8 cellular contexts compared by ENCODE assay signal in the genomic region with DNA sequence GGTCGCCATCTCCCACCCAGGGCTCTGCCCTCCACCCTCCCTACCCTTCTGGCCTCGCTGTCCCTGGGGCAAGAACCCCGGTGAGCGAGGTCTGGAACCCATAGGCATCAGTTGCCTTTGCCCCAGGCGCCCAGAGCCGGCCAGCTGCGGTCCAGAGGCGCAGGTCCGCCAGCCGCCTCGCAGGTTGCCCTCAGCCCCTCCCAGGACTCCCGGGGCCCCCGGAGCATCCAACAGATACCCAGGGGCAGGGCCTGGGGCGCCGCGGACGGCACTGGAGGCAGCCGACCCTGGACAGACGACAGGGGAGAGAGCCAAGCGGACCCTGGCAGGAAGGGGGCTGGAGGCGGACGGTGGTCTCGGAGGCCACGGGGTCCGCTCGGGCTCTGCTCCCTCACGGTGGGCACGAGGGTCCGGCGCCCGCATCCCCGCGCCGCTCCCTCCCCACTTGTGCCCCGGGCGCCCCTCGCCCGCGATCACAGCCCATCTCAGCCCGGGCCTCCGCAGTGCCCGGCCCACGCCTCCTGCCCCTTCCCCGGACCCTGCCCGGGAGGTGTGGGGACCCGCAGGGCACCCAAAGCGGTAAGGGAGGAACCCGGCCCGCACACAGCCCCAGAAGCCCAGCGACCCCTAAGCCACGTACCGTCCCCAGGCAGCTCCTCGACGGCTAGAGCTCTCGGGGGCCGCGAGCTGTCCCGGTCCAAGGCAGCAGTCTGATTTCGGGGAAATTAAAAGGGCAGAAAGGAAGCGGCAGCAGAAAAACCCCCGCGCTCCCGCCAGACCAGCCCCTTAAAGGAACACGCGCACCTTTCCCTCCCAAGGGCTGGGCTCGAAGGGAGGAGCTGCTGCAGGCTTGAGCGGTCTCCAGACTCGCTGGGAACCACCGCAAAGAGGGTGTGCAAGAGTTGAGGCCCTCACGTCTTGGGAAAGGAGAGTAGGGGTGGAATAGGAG. TPM values are rescaled to one million over a fixed set of nuclear protein-coding genes. Genes with fewer than 3 reads are reported as not detected.
A peak's percentile ranks its signal among the peaks of the same experiment; 100 is the strongest.
DNase-seq lines count a peak whose midpoint lies in the region; ATAC-seq and TF ChIP-seq lines count a peak whose summit lies in the region.

A gene with protein sequence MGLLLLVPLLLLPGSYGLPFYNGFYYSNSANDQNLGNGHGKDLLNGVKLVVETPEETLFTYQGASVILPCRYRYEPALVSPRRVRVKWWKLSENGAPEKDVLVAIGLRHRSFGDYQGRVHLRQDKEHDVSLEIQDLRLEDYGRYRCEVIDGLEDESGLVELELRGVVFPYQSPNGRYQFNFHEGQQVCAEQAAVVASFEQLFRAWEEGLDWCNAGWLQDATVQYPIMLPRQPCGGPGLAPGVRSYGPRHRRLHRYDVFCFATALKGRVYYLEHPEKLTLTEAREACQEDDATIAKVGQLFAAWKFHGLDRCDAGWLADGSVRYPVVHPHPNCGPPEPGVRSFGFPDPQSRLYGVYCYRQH (minus strand): TSS at position 726 of the 949 bp plus-strand sequence. CDS start 8,246 bp downstream, outside the sequence.

- H3K27ac ChIP-seq in CD4-positive, alpha-beta T cell (ENCODE audit: low read depth, low read length), result peak within 1 kb of the TSS; percentile 74

- H3K27ac Mint-ChIP-seq in CD4-positive, alpha-beta T cell, result peak within 1 kb of the TSS; percentile 85
- peak within 1 kb of the TSS; percentile 79 for H3K27ac Mint-ChIP-seq in activated naive CD8-positive, alpha-beta T cell treated with anti-CD3 and anti-CD28 coated beads, Interleukin-2, amount 50 U/mL, for 24 hours

- H3K36me3 Mint-ChIP-seq in CD4-positive, alpha-beta T cell (ENCODE audit: low read depth), result peaks cover 17% of the 10 kb centered on the region
- peaks cover 4% of the 10 kb centered on the region for H3K36me3 Mint-ChIP-seq in activated naive CD8-positive, alpha-beta T cell treated with anti-CD3 and anti-CD28 coated beads, Interleukin-2, amount 50 U/mL, for 24 hours (ENCODE audit: low read depth)

- no peaks in the 10 kb centered on the region for H3K27me3 ChIP-seq in CD4-positive, alpha-beta T cell (ENCODE audit: control insufficient read depth, insufficient read depth, low read length)
- no peaks in the 10 kb centered on the region for H3K27me3 ChIP-seq in HAP-1 (ENCODE audit: low read depth)

- peaks cover 7% of the 10 kb centered on the region; the same call in 1 of the 2 replicates for H3K36me3 ChIP-seq in HAP-1 (replicated peaks)

- H3K4me3 ChIP-seq in HAP-1, result peak within 1 kb of the TSS; percentile 65

- CTCF ChIA-PET in CD4-positive, alpha-beta T cell (lab: Charles Lee), result interaction anchor here (0.6 to 4.6 kb wide), 5 partner anchors 9 to 283 kb away, joined by 3 to 38 read pairs (median 4); no protein-coding TSS in a partner anchor

- DNase-seq in CD4-positive, alpha-beta T cell, result peak; percentile 23 to 62 (median 39)
- DNase-seq in HAP-1 (ENCODE audit: low spot score in 2 of 2) (peak; percentile 81 to 88), T follicular helper cell (ENCODE audit: low read depth) (peak; percentile 32), iPS-NIHi11 (ENCODE audit: low spot score) (peak; percentile 79)
- peak; percentile 78 for DNase-seq in activated naive CD8-positive, alpha-beta T cell treated with anti-CD3 and anti-CD28 coated beads, Interleukin-2, amount 50 U/mL, for 24 hours
- DNase-seq in stimulated activated CD4-positive, alpha-beta T cell treated with anti-CD3 and anti-CD28 coated beads, Interleukin-15, amount 100 ng/mL, for 48 hours (ENCODE audit: low read depth in 2 of 2), result peak; percentile 41 to 45

- peaks cover 34% of the 10 kb centered on the region for H3K4me1 Mint-ChIP-seq in CD4-positive, alpha-beta T cell (ENCODE audit: low read depth)
- peaks cover 38% of the 10 kb centered on the region for H3K4me1 Mint-ChIP-seq in activated naive CD8-positive, alpha-beta T cell treated with anti-CD3 and anti-CD28 coated beads, Interleukin-2, amount 50 U/mL, for 24 hours

- no peaks in the 10 kb centered on the region for H3K27me3 Mint-ChIP-seq in CD4-positive, alpha-beta T cell
- H3K27me3 Mint-ChIP-seq in activated naive CD8-positive, alpha-beta T cell treated with anti-CD3 and anti-CD28 coated beads, Interleukin-2, amount 50 U/mL, for 24 hours, result peaks cover 1% of the 10 kb centered on the region

- in situ Hi-C loops in HAP-1 (cut with MboI; ENCODE audit: low sequenced_read_pairs), result no loop called here

- POLR2A ChIA-PET in CD4-positive, alpha-beta T cell (lab: Charles Lee), result interaction anchor here (0.9 to 4.0 kb wide), 3 partner anchors 9 to 268 kb away, joined by 3 to 49 read pairs (median 3); no protein-coding TSS in a partner anchor

- no peaks in the 10 kb centered on the region for H3K9me3 Mint-ChIP-seq in CD4-positive, alpha-beta T cell
- no peaks in the 10 kb centered on the region for H3K9me3 Mint-ChIP-seq in activated naive CD8-positive, alpha-beta T cell treated with anti-CD3 and anti-CD28 coated beads, Interleukin-2, amount 50 U/mL, for 24 hours

- no peak for TF ChIP-seq CTCF in CD4-positive, alpha-beta T cell (IDR thresholded peaks at IDR 0.05)

- peaks cover 17% of the 10 kb centered on the region for H3K4me1 ChIP-seq in HAP-1

- intact Hi-C loops in CD4-positive, alpha-beta T cell (cut with DNase I, micrococcal nuclease), result loop anchor here (1.0 to 10.0 kb wide), 9 partner anchors 9 to 442 kb away; partner anchors contain the start of genes MRPL46 (in 1 of the 2) and MRPS11 (in 1 of the 2)

- H3K9me3 ChIP-seq in CD4-positive, alpha-beta T cell (ENCODE audit: control insufficient read depth, low read length), result no peaks in the 10 kb centered on the region
- H3K9me3 ChIP-seq in HAP-1, result no peaks in the 10 kb centered on the region

- no peak for TF ChIP-seq POLR2A in GM18505 (IDR thresholded peaks at IDR 0.05; ENCODE audit: borderline replicate concordance, extremely low read depth, insufficient read depth, insufficient read length)

- peak; percentile 18 for ATAC-seq in CD4-positive, alpha-beta T cell (ENCODE audit: poor library complexity)
- ATAC-seq in activated naive CD8-positive, alpha-beta T cell treated with anti-CD3 and anti-CD28 coated beads, Interleukin-2, amount 50 U/mL, for 24 hours, result peak; percentile 78
- ATAC-seq in GM18505 (IDR thresholded peaks at IDR 0.05; ENCODE audit: unreplicated experiment) (no peak), HG02678 (IDR thresholded peaks at IDR 0.05; ENCODE audit: unreplicated experiment) (no peak)

- peak within 1 kb of the TSS; percentile 97 for H3K4me3 Mint-ChIP-seq in CD4-positive, alpha-beta T cell
- H3K4me3 Mint-ChIP-seq in activated naive CD8-positive, alpha-beta T cell treated with anti-CD3 and anti-CD28 coated beads, Interleukin-2, amount 50 U/mL, for 24 hours, result peak within 1 kb of the TSS; percentile 78

RNA-seq across cellular contexts. Expression of the gene that starts here (rescaled TPM):
- 10 to 100 TPM; 79.0 to 80.2 TPM for total RNA-seq in CD4-positive, alpha-beta T cell

Comparison
In these comparisons a context has a peak if more than half of its experiments do, and no peak if none do; other contexts are left out.
1. ATAC-seq: peak in CD4-positive, alpha-beta T cell (single experiment) and activated naive CD8-positive, alpha-beta T cell treated with anti-CD3 and anti-CD28 coated beads, Interleukin-2, amount 50 U/mL, for 24 hours (single experiment); none in GM18505 (single experiment) and HG02678 (single experiment).
2. DNase-seq: peak in every context shown above with its lines; median percentile 84 in HAP-1; 79 in iPS-NIHi11; 78 in activated naive CD8-positive, alpha-beta T cell treated with anti-CD3 and anti-CD28 coated beads, Interleukin-2, amount 50 U/mL, for 24 hours; 43 in stimulated activated CD4-positive, alpha-beta T cell treated with anti-CD3 and anti-CD28 coated beads, Interleukin-15, amount 100 ng/mL, for 48 hours; 39 in CD4-positive, alpha-beta T cell; 32 in T follicular helper cell.